Comparison of ENCODE assay signal across 3 cellular contexts in the genomic region with DNA sequence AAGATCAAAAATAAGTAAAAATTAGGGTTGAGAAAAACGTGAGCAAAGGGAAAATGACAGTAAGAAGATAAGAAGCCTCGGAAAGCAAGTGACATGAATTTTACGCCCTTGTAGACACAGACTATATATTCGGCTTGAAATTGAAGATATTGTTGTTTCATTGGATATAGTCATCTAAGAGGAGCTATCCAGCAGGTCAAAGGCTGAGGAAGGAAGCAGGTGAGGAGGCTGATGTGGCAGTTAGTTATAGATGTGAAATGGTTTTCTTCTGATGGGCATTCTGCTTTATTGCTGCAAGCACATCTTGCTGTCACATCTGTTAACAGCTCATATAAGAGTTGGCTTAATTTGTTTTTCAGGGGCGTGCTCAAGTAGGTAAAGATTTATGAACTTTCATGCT.
TF ChIP-seq lines count a peak whose summit lies in the region.

No MANE protein-coding gene starts in this region.

TF ChIP-seq in liver, 16 proteins besides CTCF, POLR2A, EP300 and RAD21:
- TF ChIP-seq, protein P1, sequence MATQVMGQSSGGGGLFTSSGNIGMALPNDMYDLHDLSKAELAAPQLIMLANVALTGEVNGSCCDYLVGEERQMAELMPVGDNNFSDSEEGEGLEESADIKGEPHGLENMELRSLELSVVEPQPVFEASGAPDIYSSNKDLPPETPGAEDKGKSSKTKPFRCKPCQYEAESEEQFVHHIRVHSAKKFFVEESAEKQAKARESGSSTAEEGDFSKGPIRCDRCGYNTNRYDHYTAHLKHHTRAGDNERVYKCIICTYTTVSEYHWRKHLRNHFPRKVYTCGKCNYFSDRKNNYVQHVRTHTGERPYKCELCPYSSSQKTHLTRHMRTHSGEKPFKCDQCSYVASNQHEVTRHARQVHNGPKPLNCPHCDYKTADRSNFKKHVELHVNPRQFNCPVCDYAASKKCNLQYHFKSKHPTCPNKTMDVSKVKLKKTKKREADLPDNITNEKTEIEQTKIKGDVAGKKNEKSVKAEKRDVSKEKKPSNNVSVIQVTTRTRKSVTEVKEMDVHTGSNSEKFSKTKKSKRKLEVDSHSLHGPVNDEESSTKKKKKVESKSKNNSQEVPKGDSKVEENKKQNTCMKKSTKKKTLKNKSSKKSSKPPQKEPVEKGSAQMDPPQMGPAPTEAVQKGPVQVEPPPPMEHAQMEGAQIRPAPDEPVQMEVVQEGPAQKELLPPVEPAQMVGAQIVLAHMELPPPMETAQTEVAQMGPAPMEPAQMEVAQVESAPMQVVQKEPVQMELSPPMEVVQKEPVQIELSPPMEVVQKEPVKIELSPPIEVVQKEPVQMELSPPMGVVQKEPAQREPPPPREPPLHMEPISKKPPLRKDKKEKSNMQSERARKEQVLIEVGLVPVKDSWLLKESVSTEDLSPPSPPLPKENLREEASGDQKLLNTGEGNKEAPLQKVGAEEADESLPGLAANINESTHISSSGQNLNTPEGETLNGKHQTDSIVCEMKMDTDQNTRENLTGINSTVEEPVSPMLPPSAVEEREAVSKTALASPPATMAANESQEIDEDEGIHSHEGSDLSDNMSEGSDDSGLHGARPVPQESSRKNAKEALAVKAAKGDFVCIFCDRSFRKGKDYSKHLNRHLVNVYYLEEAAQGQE (IDR thresholded peaks at IDR 0.05) = peak; percentile 18
- no peak for TF ChIP-seq FOXA2 (IDR thresholded peaks at IDR 0.05)

TF ChIP-seq in HepG2, 621 proteins besides CTCF, POLR2A, EP300 and RAD21:
- TF ChIP-seq, protein P1 (IDR thresholded peaks at IDR 0.05; ENCODE audit: borderline replicate concordance in 1 of 2, low read depth in 1 of 2, low read length in 2 of 2) = peak in 1 of 2 experiments; percentile 82; a peak in 3 of 4 replicates
- TF ChIP-seq THYN1 (CRISPR knock-in tag; IDR thresholded peaks at IDR 0.05; ENCODE audit: borderline replicate concordance, low read depth) = no peak

TF ChIP-seq in Ishikawa, 13 proteins besides CTCF, POLR2A, EP300 and RAD21 (continued from another document):
- TF ChIP-seq, protein P1 (IDR thresholded peaks at IDR 0.05; ENCODE audit: low read depth) = peak; percentile 72
